ENCODE assay signal across 8 cellular contexts in genomic region chr14:35825968-35826217, GRCh38. TPM values are rescaled to one million over a fixed set of nuclear protein-coding genes. Genes with fewer than 3 reads are reported as not detected.
A peak's percentile ranks its signal among the peaks of the same experiment; 100 is the strongest.
DNase-seq lines count a peak whose midpoint lies in the region; ATAC-seq and TF ChIP-seq lines count a peak whose summit lies in the region.

No MANE protein-coding gene starts in this region.

- H3K4me1 Mint-ChIP-seq in naive thymus-derived CD4-positive, alpha-beta T cell, result peaks cover 11 to 31% (median 25%) of the 10 kb centered on the region in 7 donors

- H3K27me3 ChIP-seq in colonic mucosa, result no peaks in the 10 kb centered on the region
- H3K27me3 ChIP-seq in naive thymus-derived CD4-positive, alpha-beta T cell (ENCODE audit: control insufficient read depth in 2 of 2, insufficient read depth in 2 of 2, low read length in 2 of 2), result no peaks in the 10 kb centered on the region

- peak overlapping the region in 1 of 2 donors; percentile 94 for H3K9ac ChIP-seq in colonic mucosa (ENCODE audit: low read depth in 2 of 2, low read length in 2 of 2)

- ATAC-seq in naive thymus-derived CD4-positive, alpha-beta T cell, result no peak
- ATAC-seq in GM21381 (IDR thresholded peaks at IDR 0.05; ENCODE audit: unreplicated experiment), result no peak

- DNase-seq in AG09309 (ENCODE audit: low read depth) (no peak), colonic mucosa (no peak), NCI-H774 (lab: John Stamatoyannopoulos, UW) (no peak), EL (no peak), NCI-H345 (lab: John Stamatoyannopoulos, UW) (no peak)
- DNase-seq in Jurkat, Clone E6-1 (ENCODE audit: low read depth, low spot score), result no peak
- DNase-seq in naive thymus-derived CD4-positive, alpha-beta T cell, result no peak

- peaks cover 0 to 1% (median 0%) of the 10 kb centered on the region in 11 donors for H3K9me3 Mint-ChIP-seq in naive thymus-derived CD4-positive, alpha-beta T cell

- H3K4me3 Mint-ChIP-seq in naive thymus-derived CD4-positive, alpha-beta T cell, result peak overlapping the region; percentile 84 to 96 (median 90)

- intact Hi-C loops in colonic mucosa (cut with DNase I), result no loop called here
- intact Hi-C loops in naive thymus-derived CD4-positive, alpha-beta T cell (cut with micrococcal nuclease), result loop anchor here (1.0 to 5.0 kb wide), 13 partner anchors 12 to 1364 kb away; partner anchors contain the start of genes MBIP (in 2 of the 2), PRORP (in 2 of the 2), RALGAPA1 (in 2 of the 2) and SPTSSA (in 2 of the 2)

- H3K4me1 ChIP-seq in colonic mucosa, result peaks cover 4% of the 10 kb centered on the region
- peaks cover 6 to 8% of the 10 kb centered on the region in 2 donors for H3K4me1 ChIP-seq in naive thymus-derived CD4-positive, alpha-beta T cell (ENCODE audit: control insufficient read depth in 2 of 2, insufficient read depth in 2 of 2, low read length in 2 of 2)

- H3K36me3 ChIP-seq in colonic mucosa, result no peaks in the 10 kb centered on the region
- H3K36me3 ChIP-seq in naive thymus-derived CD4-positive, alpha-beta T cell (ENCODE audit: control insufficient read depth in 2 of 3, insufficient read depth in 3 of 3, low read length in 3 of 3), result peaks cover 0 to 4% (median 0%) of the 10 kb centered on the region in 3 experiments

- H3K4me3 ChIP-seq in AG09309 (ENCODE audit: control insufficient read depth, low read depth, low read length) (peak overlapping the region; percentile 30), colonic mucosa (peak overlapping the region; percentile 82)
- peak overlapping the region; percentile 96 for H3K4me3 ChIP-seq in Jurkat, Clone E6-1 (ENCODE audit: low read length)
- peak overlapping the region; percentile 95 for H3K4me3 ChIP-seq in naive thymus-derived CD4-positive, alpha-beta T cell (ENCODE audit: low read length)

- H3K9me3 ChIP-seq in colonic mucosa, result no peaks in the 10 kb centered on the region
- no peaks in the 10 kb centered on the region for H3K9me3 ChIP-seq in naive thymus-derived CD4-positive, alpha-beta T cell (ENCODE audit: control insufficient read depth in 2 of 3, low read length in 3 of 3)

- H3K27ac ChIP-seq in colonic mucosa, result peak overlapping the region; percentile 98
- H3K27ac ChIP-seq in naive thymus-derived CD4-positive, alpha-beta T cell (ENCODE audit: low read depth, low read length), result peak overlapping the region; percentile 60

- no peak for TF ChIP-seq CTCF in AG09309 (IDR thresholded peaks at IDR 0.05; ENCODE audit: control insufficient read depth, insufficient read depth, low read depth, low read length, missing control alignments)
- TF ChIP-seq CTCF in colonic mucosa (IDR thresholded peaks at IDR 0.05), result no peak

- H3K27ac Mint-ChIP-seq in naive thymus-derived CD4-positive, alpha-beta T cell, result peak overlapping the region; percentile 53 to 94 (median 88)

- POLR2A ChIA-PET in naive thymus-derived CD4-positive, alpha-beta T cell (lab: Charles Lee), result interaction anchor here (0.7 to 1.6 kb wide), 2 partner anchors 17 to 19 kb away, joined by 3 to 7 read pairs; partner anchors contain the start of gene RALGAPA1

- H3K27me3 Mint-ChIP-seq in naive thymus-derived CD4-positive, alpha-beta T cell, result no peaks in the 10 kb centered on the region

- CTCF ChIA-PET in naive thymus-derived CD4-positive, alpha-beta T cell (lab: Charles Lee), result interaction anchor here (1.2 kb wide), 2 partner anchors 8 to 11 kb away, joined by 6 to 11 read pairs; no protein-coding TSS in a partner anchor

- H3K36me3 Mint-ChIP-seq in naive thymus-derived CD4-positive, alpha-beta T cell, result peaks cover 0 to 3% (median 0%) of the 10 kb centered on the region in 5 donors

RNA-seq across cellular contexts. Expression of gene BRMS1L, which starts 0.2 kb away (rescaled TPM):
- 6.7 TPM for polyA plus RNA-seq in Jurkat, Clone E6-1 (2012; ENCODE audit: insufficient read depth, insufficient read length)
- total RNA-seq in colonic mucosa, result 1 to 10 TPM; 3.4 to 3.8 TPM
- total RNA-seq in naive thymus-derived CD4-positive, alpha-beta T cell, result 1 to 10 TPM; 4.2 to 8.6 (median 5.8) TPM
- polyA plus RNA-seq in naive thymus-derived CD4-positive, alpha-beta T cell, result 1 to 10 TPM; 3.6 to 3.9 TPM

RNA-seq across cellular contexts. Expression of gene RALGAPA1, which starts 16.8 kb away (rescaled TPM):
- polyA plus RNA-seq in Jurkat, Clone E6-1 (2012; ENCODE audit: insufficient read depth, insufficient read length), result 13.9 TPM
- 10 to 100 TPM; 68.4 to 69.8 TPM for total RNA-seq in colonic mucosa
- total RNA-seq in naive thymus-derived CD4-positive, alpha-beta T cell, result 10 to 100 TPM; 53.5 to 72.4 (median 68.9) TPM
- 10 to 100 TPM; 18.3 to 24.0 TPM for polyA plus RNA-seq in naive thymus-derived CD4-positive, alpha-beta T cell

Comparison
In these comparisons a context has a peak if more than half of its experiments do, and no peak if none do; other contexts are left out.
1. H3K4me3 ChIP-seq: peak in every context shown above with its lines; median percentile 96 in Jurkat, Clone E6-1; 95 in naive thymus-derived CD4-positive, alpha-beta T cell; 82 in colonic mucosa; 30 in AG09309.